ENCODE assay signal across 28 cellular contexts in the genomic region with DNA sequence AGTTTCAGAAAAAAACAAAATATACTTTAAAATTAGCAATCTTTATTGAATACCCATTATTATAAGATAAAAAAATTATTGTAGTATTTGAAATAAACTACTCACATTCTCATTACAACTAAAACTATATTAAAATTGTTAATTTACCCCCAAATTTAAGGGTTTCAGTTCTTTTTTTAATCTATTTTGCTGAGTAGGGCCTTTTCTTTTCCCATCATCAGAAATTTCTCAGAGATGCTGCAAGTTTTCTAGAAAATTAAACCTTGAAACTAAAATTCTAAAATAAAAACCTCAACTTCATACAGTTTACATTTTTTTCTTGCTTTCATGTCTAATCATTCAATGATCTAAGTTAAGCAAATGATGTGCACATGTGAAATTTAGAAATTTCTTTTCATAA.
"Had no signal": no experiment of that assay in that cellular context is flagged by ENCODE, and none has a peak within 500 bp of the region (broad histone marks: within the 10 kb centered on the region; RNA-seq: fewer than 3 reads in every experiment).

No MANE protein-coding gene starts in this region.

- H3K36me3 ChIP-seq: neural progenitor cell, ovary, spleen, suprapubic skin, transverse colon, upper lobe of right lung, uterus had no signal

- H3K4me3 ChIP-seq: neural progenitor cell, ovary, psoas muscle, skin epidermis, smooth muscle cell, spleen, suprapubic skin, testis, tibial artery, transverse colon, upper lobe of right lung, uterus had no signal

- H3K9ac ChIP-seq: neural progenitor cell, parathyroid adenoma had no signal

- H3K4me2 ChIP-seq: neural progenitor cell, smooth muscle cell had no signal

- ATAC-seq: natural killer cell; psoas muscle; right cardiac atrium; sciatic nerve; stimulated activated memory B cell treated with anti-CD40 and anti-IgM and Interleukin-4, amounts not matched to agents 10 μg/mL and 1 μg/mL and 100 μg/mL, for 72 hours; stimulated activated naive CD8-positive, alpha-beta T cell treated with anti-CD3 and anti-CD28 coated beads, Interleukin-15, amount 100 ng/mL, for 72 hours; stimulated activated naive CD8-positive, alpha-beta T cell treated with anti-CD3 and anti-CD28 coated beads, Interleukin-15, Interleukin-2, amounts not matched to agents 100 U/mL and 50 U/mL, for 24 hours; upper lobe of right lung had no signal

- H3K27ac ChIP-seq: neural progenitor cell, ovary, parathyroid adenoma, psoas muscle, skin epidermis, spleen, suprapubic skin, testis, tibial artery, transverse colon, upper lobe of right lung, uterus had no signal

- H3K27me3 ChIP-seq: neural progenitor cell, ovary, spleen, suprapubic skin, testis, tibial artery, transverse colon, upper lobe of right lung, uterus had no signal

- H3K9me3 ChIP-seq: ovary, psoas muscle, spleen, suprapubic skin, testis, tibial artery, transverse colon, upper lobe of right lung, uterus had no signal

- H3K4me1 ChIP-seq: neural progenitor cell, psoas muscle, spleen, suprapubic skin, testis, tibial artery, transverse colon, upper lobe of right lung, uterus had no signal

- H2AFZ ChIP-seq: neural progenitor cell, parathyroid adenoma had no signal

- DNase-seq: natural killer cell; occipital lobe; ovary; posterior cingulate gyrus; psoas muscle; spleen; stimulated activated CD4-positive, alpha-beta T cell treated with anti-CD3 and anti-CD28 coated beads, Interleukin-12 subunit alpha, Interleukin-12 subunit beta, amount 100 ng/mL, for 4 hours; stimulated activated CD4-positive, alpha-beta T cell treated with anti-CD3 and anti-CD28 coated beads, Interleukin-1b, Interleukin-23, amount 100 ng/mL, for 48 hours; stimulated activated CD4-positive, alpha-beta T cell treated with anti-CD3 and anti-CD28 coated beads, Interleukin-4, amount 100 ng/mL, for 1 hour; stimulated activated CD4-positive, alpha-beta T cell treated with anti-CD3 and anti-CD28 coated beads, Interleukin-4, amount 100 ng/mL, for 4 hours; stimulated activated CD8-positive, alpha-beta memory T cell treated with anti-CD3 and anti-CD28 coated beads, Interleukin-4, amount 100 ng/mL, for 48 hours; stimulated activated naive CD4-positive, alpha-beta T cell; stimulated activated naive CD8-positive, alpha-beta T cell treated with anti-CD3 and anti-CD28 coated beads, Interleukin-15, amount 100 ng/mL, for 72 hours; stimulated activated naive CD8-positive, alpha-beta T cell treated with anti-CD3 and anti-CD28 coated beads, Interleukin-15, Interleukin-2, amounts not matched to agents 100 U/mL and 50 U/mL, for 24 hours; substantia nigra; testis; tibial artery; transverse colon; upper lobe of right lung; uterus had no signal
